ENCODE assay signal across 26 cellular contexts in genomic region chr12:81297606-81298005, GRCh38.
"Had no signal": no experiment of that assay in that cellular context is flagged by ENCODE, and none has a peak within 500 bp of the region (broad histone marks: within the 10 kb centered on the region; RNA-seq: fewer than 3 reads in every experiment).

No MANE protein-coding gene starts in this region.

- FAIRE-seq: islet of Langerhans had no signal

- H3K36me3 Mint-ChIP-seq: activated CD4-positive, alpha-beta memory T cell treated with anti-CD3 and anti-CD28 coated beads for 36 hours; activated naive CD4-positive, alpha-beta T cell treated with anti-CD3 and anti-CD28 coated beads, Interleukin-2, amount 10 ng/mL, durations not matched to agents 7 days and 5 days; activated naive CD8-positive, alpha-beta T cell treated with anti-CD3 and anti-CD28 coated beads, Interleukin-2, amount 10 ng/mL, durations not matched to agents 7 days and 5 days; type B pancreatic cell had no signal

- DNase-seq: activated CD4-positive, alpha-beta memory T cell treated with anti-CD3 and anti-CD28 coated beads for 36 hours; activated CD4-positive, alpha-beta T cell treated with anti-CD3 and anti-CD28 coated beads, Interleukin-2, amount 10 ng/mL, durations not matched to agents 24 days and 14 days; activated CD4-positive, CD25-positive, alpha-beta regulatory T cell treated with anti-CD3 and anti-CD28 coated beads, Interleukin-2, amount 50 U/mL, for 72 hours; activated CD8-positive, alpha-beta memory T cell treated with anti-CD3 and anti-CD28 coated beads, Interleukin-2, amount 50 U/mL, for 48 hours; activated gamma-delta T cell; activated naive CD4-positive, alpha-beta T cell treated with anti-CD3 and anti-CD28 coated beads, Interleukin-2, amount 10 ng/mL, durations not matched to agents 7 days and 5 days; activated naive CD8-positive, alpha-beta T cell treated with anti-CD3 and anti-CD28 coated beads, Interleukin-2, amount 10 ng/mL, durations not matched to agents 7 days and 5 days; activated T-cell treated with anti-CD3 and anti-CD28 coated beads, Interleukin-2, amount 50 U/mL, for 24 hours; central memory CD4-positive, alpha-beta T cell; foreskin melanocyte; left lung; nephron progenitor cell; ovary; right cardiac atrium; stimulated activated CD4-positive, alpha-beta T cell treated with anti-CD3 and anti-CD28 coated beads, Interleukin-2, amount 100 ng/mL, for 48 hours; stimulated activated naive CD8-positive, alpha-beta T cell treated with anti-CD3 and anti-CD28 coated beads, Interleukin-15, amount 100 ng/mL, for 72 hours; T-helper 17 cell; uterus had no signal

- H3K4me3 Mint-ChIP-seq: activated CD4-positive, alpha-beta memory T cell treated with anti-CD3 and anti-CD28 coated beads for 36 hours; activated CD4-positive, alpha-beta T cell treated with anti-CD3 and anti-CD28 coated beads, Interleukin-2, amount 10 ng/mL, durations not matched to agents 24 days and 14 days; activated naive CD4-positive, alpha-beta T cell treated with anti-CD3 and anti-CD28 coated beads, Interleukin-2, amount 10 ng/mL, durations not matched to agents 7 days and 5 days; activated naive CD8-positive, alpha-beta T cell treated with anti-CD3 and anti-CD28 coated beads, Interleukin-2, amount 10 ng/mL, durations not matched to agents 7 days and 5 days; activated T-cell treated with anti-CD3 and anti-CD28 coated beads, Interleukin-2, amount 50 U/mL, for 24 hours; dendritic cell treated with granulocyte-macrophage colony-stimulating factor and Interleukin-4, amounts not matched to agents 40 ng/mL and 50 ng/mL, for 4 days; endodermal cell; nephron progenitor cell; stimulated activated naive CD8-positive, alpha-beta T cell treated with anti-CD3 and anti-CD28 coated beads, Interleukin-15, amount 100 ng/mL, for 72 hours; T-helper 17 cell; type B pancreatic cell had no signal

- H3K27ac Mint-ChIP-seq: activated CD4-positive, alpha-beta memory T cell treated with anti-CD3 and anti-CD28 coated beads for 36 hours; activated CD4-positive, alpha-beta T cell treated with anti-CD3 and anti-CD28 coated beads, Interleukin-2, amount 10 ng/mL, durations not matched to agents 24 days and 14 days; activated naive CD4-positive, alpha-beta T cell treated with anti-CD3 and anti-CD28 coated beads, Interleukin-2, amount 10 ng/mL, durations not matched to agents 7 days and 5 days; activated naive CD8-positive, alpha-beta T cell treated with anti-CD3 and anti-CD28 coated beads, Interleukin-2, amount 10 ng/mL, durations not matched to agents 7 days and 5 days; activated T-cell treated with anti-CD3 and anti-CD28 coated beads, Interleukin-2, amount 50 U/mL, for 24 hours; dendritic cell treated with granulocyte-macrophage colony-stimulating factor and Interleukin-4, amounts not matched to agents 40 ng/mL and 50 ng/mL, for 4 days; endodermal cell; nephron progenitor cell; progenitor cell of endocrine pancreas; stimulated activated naive CD8-positive, alpha-beta T cell treated with anti-CD3 and anti-CD28 coated beads, Interleukin-15, amount 100 ng/mL, for 72 hours; T-helper 17 cell; type B pancreatic cell had no signal

- H3K4me1 Mint-ChIP-seq: activated CD4-positive, alpha-beta T cell treated with anti-CD3 and anti-CD28 coated beads, Interleukin-2, amount 10 ng/mL, durations not matched to agents 24 days and 14 days; activated naive CD4-positive, alpha-beta T cell treated with anti-CD3 and anti-CD28 coated beads, Interleukin-2, amount 10 ng/mL, durations not matched to agents 7 days and 5 days; activated naive CD8-positive, alpha-beta T cell treated with anti-CD3 and anti-CD28 coated beads, Interleukin-2, amount 10 ng/mL, durations not matched to agents 7 days and 5 days; endodermal cell; nephron progenitor cell; stimulated activated naive CD8-positive, alpha-beta T cell treated with anti-CD3 and anti-CD28 coated beads, Interleukin-15, amount 100 ng/mL, for 72 hours; T-helper 17 cell had no signal

- H3K4me1 ChIP-seq: ascending aorta, breast epithelium, esophagus muscularis mucosa, left lung, uterus had no signal

- ATAC-seq: left lung; right cardiac atrium; stimulated activated naive CD8-positive, alpha-beta T cell treated with anti-CD3 and anti-CD28 coated beads, Interleukin-15, amount 100 ng/mL, for 72 hours; T-helper 17 cell had no signal

- H3K4me3 ChIP-seq: ascending aorta, breast epithelium, esophagus muscularis mucosa, left lung, ovary, uterus had no signal

- H3K9me3 Mint-ChIP-seq: activated CD4-positive, alpha-beta T cell treated with anti-CD3 and anti-CD28 coated beads, Interleukin-2, amount 10 ng/mL, durations not matched to agents 24 days and 14 days; activated naive CD8-positive, alpha-beta T cell treated with anti-CD3 and anti-CD28 coated beads, Interleukin-2, amount 10 ng/mL, durations not matched to agents 7 days and 5 days; activated T-cell treated with anti-CD3 and anti-CD28 coated beads, Interleukin-2, amount 50 U/mL, for 24 hours; dendritic cell treated with granulocyte-macrophage colony-stimulating factor and Interleukin-4, amounts not matched to agents 40 ng/mL and 50 ng/mL, for 4 days; endodermal cell; nephron progenitor cell; stimulated activated naive CD8-positive, alpha-beta T cell treated with anti-CD3 and anti-CD28 coated beads, Interleukin-15, amount 100 ng/mL, for 72 hours had no signal

- H3K36me3 ChIP-seq: breast epithelium, esophagus muscularis mucosa, left lung, ovary had no signal

- H3K27me3 Mint-ChIP-seq: activated CD4-positive, alpha-beta memory T cell treated with anti-CD3 and anti-CD28 coated beads for 36 hours; activated CD4-positive, alpha-beta T cell treated with anti-CD3 and anti-CD28 coated beads, Interleukin-2, amount 10 ng/mL, durations not matched to agents 24 days and 14 days; activated naive CD4-positive, alpha-beta T cell treated with anti-CD3 and anti-CD28 coated beads, Interleukin-2, amount 10 ng/mL, durations not matched to agents 7 days and 5 days; activated naive CD8-positive, alpha-beta T cell treated with anti-CD3 and anti-CD28 coated beads, Interleukin-2, amount 10 ng/mL, durations not matched to agents 7 days and 5 days; activated T-cell treated with anti-CD3 and anti-CD28 coated beads, Interleukin-2, amount 50 U/mL, for 24 hours; dendritic cell treated with granulocyte-macrophage colony-stimulating factor and Interleukin-4, amounts not matched to agents 40 ng/mL and 50 ng/mL, for 4 days; progenitor cell of endocrine pancreas; stimulated activated naive CD8-positive, alpha-beta T cell treated with anti-CD3 and anti-CD28 coated beads, Interleukin-15, amount 100 ng/mL, for 72 hours; T-helper 17 cell; type B pancreatic cell had no signal

- H3K9me3 ChIP-seq: ascending aorta, breast epithelium, esophagus muscularis mucosa, left lung, ovary, uterus had no signal

- H3K27ac ChIP-seq: ascending aorta, breast epithelium, esophagus muscularis mucosa, left lung, ovary, uterus had no signal

- H3K27me3 ChIP-seq: ascending aorta, breast epithelium, esophagus muscularis mucosa, left lung, ovary, uterus had no signal
